8 cellular contexts compared by ENCODE assay signal in the genomic region with DNA sequence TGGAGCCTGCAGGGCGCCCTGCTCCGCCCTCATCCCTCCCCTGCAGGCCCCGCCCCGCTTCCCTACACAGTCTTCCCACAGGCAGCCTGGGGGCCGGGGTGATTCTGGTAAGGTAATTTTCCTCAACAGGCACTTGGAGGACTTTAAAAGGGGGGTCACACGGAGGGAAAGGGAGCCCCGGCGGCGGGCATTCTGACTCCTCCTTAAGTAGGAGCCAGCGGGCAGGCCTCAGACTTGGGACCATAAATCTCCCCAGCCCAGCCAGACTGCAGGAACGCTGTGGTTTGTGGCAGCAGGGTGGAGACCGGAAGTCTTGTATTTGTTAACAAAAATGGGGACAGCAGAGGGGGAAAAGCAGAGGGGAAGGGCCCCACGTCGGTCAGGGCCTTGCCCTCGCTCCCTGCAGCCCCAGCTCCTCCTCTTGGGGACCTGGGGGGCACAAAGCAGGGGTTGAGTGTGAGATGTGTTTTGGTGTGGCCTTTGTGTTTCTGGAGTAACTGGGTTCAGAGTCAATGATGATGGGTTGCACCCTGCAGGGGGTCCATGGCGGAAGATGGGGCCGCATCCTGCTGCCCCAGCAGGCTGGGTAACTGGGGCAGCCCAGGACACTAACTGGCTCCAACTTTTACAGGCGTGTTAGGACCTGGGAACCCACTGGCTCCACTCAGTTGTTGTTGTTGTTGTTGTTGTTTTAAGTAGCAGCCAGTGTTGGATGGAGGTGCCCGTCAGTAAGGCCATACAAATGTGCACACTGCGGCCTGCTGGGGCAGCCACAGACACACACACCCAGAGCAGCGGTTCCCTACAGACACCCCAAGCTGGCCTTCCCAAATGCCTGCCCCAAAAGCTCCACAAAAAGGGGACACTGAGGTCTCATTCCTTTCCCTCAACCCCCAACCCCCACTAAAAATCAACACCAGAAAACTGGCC. TPM values are rescaled to one million over a fixed set of nuclear protein-coding genes. Genes with fewer than 3 reads are reported as not detected.
DNase-seq lines count a peak whose midpoint lies in the region; ATAC-seq and TF ChIP-seq lines count a peak whose summit lies in the region.

No MANE protein-coding gene starts in this region.

- H3K4me3 ChIP-seq in lower leg skin (ENCODE audit: low read depth, poor library complexity, severe bottlenecking) (peak overlapping the region; percentile 27), tibial nerve (peak overlapping the region; percentile 5 to 51 (median 38))

- H3K27me3 ChIP-seq in tibial nerve, result no peaks in the 10 kb centered on the region

- H3K4me1 Mint-ChIP-seq in central memory CD8-positive, alpha-beta T cell, result peaks cover 63% of the 10 kb centered on the region
- peaks cover 47% of the 10 kb centered on the region for H3K4me1 Mint-ChIP-seq in progenitor cell of endocrine pancreas (ENCODE audit: low read depth)

- ATAC-seq in central memory CD8-positive, alpha-beta T cell (replicated peaks; ENCODE audit: extremely low read depth, poor library complexity, severe bottlenecking), result no peak

- H3K4me3 Mint-ChIP-seq in central memory CD8-positive, alpha-beta T cell, result peak overlapping the region; percentile 75
- no peak overlapping the region for H3K4me3 Mint-ChIP-seq in progenitor cell of endocrine pancreas (ENCODE audit: low read depth)

- TF ChIP-seq POLR2A in lower leg skin (IDR thresholded peaks at IDR 0.05), result no peak
- TF ChIP-seq POLR2A in tibial nerve (IDR thresholded peaks at IDR 0.05), result no peak

- H3K36me3 ChIP-seq in tibial nerve, result peaks cover 0 to 16% (median 0%) of the 10 kb centered on the region in 3 donors

- H3K27ac Mint-ChIP-seq in central memory CD8-positive, alpha-beta T cell (ENCODE audit: low read depth), result peak overlapping the region; percentile 96
- no peak overlapping the region for H3K27ac Mint-ChIP-seq in progenitor cell of endocrine pancreas

- peak overlapping the region; percentile 8 to 83 (median 74) for H3K27ac ChIP-seq in tibial nerve

- DNase-seq in GM03348 (ENCODE audit: low spot score), result peak; percentile 94
- peak; percentile 91 for DNase-seq in NOMO-1 treated with dmso at 0.1 percent for 144 hours (lab: John Stamatoyannopoulos, UW; ENCODE audit: unreplicated experiment)
- DNase-seq in central memory CD8-positive, alpha-beta T cell (ENCODE audit: low spot score in 2 of 2), result no peak
- DNase-seq in lower leg skin (ENCODE audit: low spot score in 2 of 2), result peak; percentile 65 to 91
- DNase-seq in tibial nerve (ENCODE audit: low spot score in 2 of 2), result peak; percentile 43 to 63
- DNase-seq in NCI-H2081 treated with DMSO at 0.1 percent for 48 hours (lab: John Stamatoyannopoulos, UW), result no peak
- no peak for DNase-seq in progenitor cell of endocrine pancreas (ENCODE audit: low spot score, unreplicated experiment)
- DNase-seq in RKO (ENCODE audit: low spot score), result no peak

- 21 to 26% methylated on average over 20 to 21 of the region's 21 CpGs for WGBS in lower leg skin, 2 donors
- WGBS in tibial nerve, 2 donors, result 14 to 28% methylated on average over 21 of the region's 21 CpGs

- H3K4me1 ChIP-seq in tibial nerve, result peaks cover 0 to 68% (median 46%) of the 10 kb centered on the region in 4 donors

- H3K36me3 Mint-ChIP-seq in central memory CD8-positive, alpha-beta T cell (ENCODE audit: insufficient read depth), result peaks cover 59% of the 10 kb centered on the region
- H3K36me3 Mint-ChIP-seq in progenitor cell of endocrine pancreas (ENCODE audit: insufficient read depth), result peaks cover 22% of the 10 kb centered on the region

- no peak for TF ChIP-seq EP300 in tibial nerve (IDR thresholded peaks at IDR 0.05)

- no peaks in the 10 kb centered on the region for H3K9me3 ChIP-seq in tibial nerve

- intact Hi-C loops in lower leg skin (cut with DNase I; ENCODE audit: low total_unique reads), result no loop called here

- no peaks in the 10 kb centered on the region for H3K9me3 Mint-ChIP-seq in central memory CD8-positive, alpha-beta T cell
- no peaks in the 10 kb centered on the region for H3K9me3 Mint-ChIP-seq in progenitor cell of endocrine pancreas (ENCODE audit: low read depth)

- no peaks in the 10 kb centered on the region for H3K27me3 Mint-ChIP-seq in central memory CD8-positive, alpha-beta T cell
- H3K27me3 Mint-ChIP-seq in progenitor cell of endocrine pancreas, result no peaks in the 10 kb centered on the region

- TF ChIP-seq CTCF in lower leg skin (IDR thresholded peaks at IDR 0.05) (no peak), tibial nerve (IDR thresholded peaks at IDR 0.05) (no peak), progenitor cell of endocrine pancreas (IDR thresholded peaks at IDR 0.05; ENCODE audit: unreplicated experiment) (no peak)

RNA-seq across cellular contexts. Expression of gene SMAD7, which starts 27.7 kb away (rescaled TPM):
- total RNA-seq in lower leg skin (10 to 100 TPM; 19.6 to 23.9 (median 20.7) TPM), tibial nerve (10 to 100 TPM; 34.3 to 56.8 (median 35.6) TPM), progenitor cell of endocrine pancreas (24.3 and 27.8 TPM in 2 replicates)

Comparison
In these comparisons a context has a peak if more than half of its experiments do, and no peak if none do; other contexts are left out.
1. DNase-seq: peak in GM03348 (single experiment), NOMO-1 treated with dmso at 0.1 percent for 144 hours (single experiment), lower leg skin (2 of 2) and tibial nerve (2 of 2); none in central memory CD8-positive, alpha-beta T cell (0 of 2), NCI-H2081 treated with DMSO at 0.1 percent for 48 hours (single experiment), progenitor cell of endocrine pancreas (single experiment) and RKO (single experiment).